In the genomic region with DNA sequence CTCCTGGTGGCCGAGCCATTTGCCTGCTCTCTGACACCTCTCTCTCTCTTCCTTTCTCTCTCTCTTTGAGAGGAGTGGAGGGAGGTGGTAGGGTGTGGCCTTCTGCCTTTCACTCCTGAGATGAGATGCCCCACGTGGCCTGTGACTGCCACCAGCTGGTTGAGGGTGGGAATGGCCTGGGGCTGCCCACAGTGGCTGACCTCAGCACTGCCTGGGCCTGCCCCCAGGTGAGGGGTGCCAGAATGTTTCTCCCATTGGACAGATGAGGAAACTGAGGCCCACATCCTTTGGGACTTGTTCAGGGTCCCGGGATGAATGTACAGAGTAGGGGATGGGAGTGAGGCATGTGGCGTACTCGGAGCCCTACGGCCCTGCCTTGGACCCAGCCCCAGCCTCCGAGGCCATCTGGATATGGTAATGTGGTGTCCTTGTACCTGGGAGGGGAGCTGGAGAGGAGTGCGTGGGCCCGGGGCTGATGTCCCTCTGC, we compare ENCODE assay signal across 6 cellular contexts. TPM values are rescaled to one million over a fixed set of nuclear protein-coding genes. Genes with fewer than 3 reads are reported as not detected.
DNase-seq lines count a peak whose midpoint lies in the region; ATAC-seq and TF ChIP-seq lines count a peak whose summit lies in the region.

No MANE protein-coding gene starts in this region.

- ATAC-seq in gastroesophageal sphincter (peak; percentile 72), GM19328 (IDR thresholded peaks at IDR 0.05; ENCODE audit: unreplicated experiment) (no peak)
- peak; percentile 73 for ATAC-seq in stimulated activated naive CD8-positive, alpha-beta T cell treated with anti-CD3 and anti-CD28 coated beads, Interleukin-15, Interleukin-2, amounts not matched to agents 100 U/mL and 50 U/mL, for 24 hours

- H3K4me1 ChIP-seq in HAP-1 (no peaks in the 10 kb centered on the region), gastroesophageal sphincter (no peaks in the 10 kb centered on the region)

- DNase-seq in AG10803 (ENCODE audit: low read depth) (no peak), HAP-1 (ENCODE audit: low spot score in 2 of 2) (peak; percentile 58 to 77), UCSD-AML1 (lab: John Stamatoyannopoulos, UW; ENCODE audit: unreplicated experiment) (peak; percentile 68)
- peak; percentile 62 for DNase-seq in stimulated activated naive CD8-positive, alpha-beta T cell treated with anti-CD3 and anti-CD28 coated beads, Interleukin-15, Interleukin-2, amounts not matched to agents 100 U/mL and 50 U/mL, for 24 hours

- no peaks in the 10 kb centered on the region for H3K27me3 ChIP-seq in HAP-1 (ENCODE audit: low read depth)
- peaks cover 5% of the 10 kb centered on the region for H3K27me3 ChIP-seq in gastroesophageal sphincter

- TF ChIP-seq POLR2A in gastroesophageal sphincter (IDR thresholded peaks at IDR 0.05) = no peak

- no peak overlapping the region for H3K4me3 ChIP-seq in AG10803 (ENCODE audit: low read length)
- no peak overlapping the region for H3K4me3 ChIP-seq in HAP-1
- H3K4me3 ChIP-seq in gastroesophageal sphincter = no peak overlapping the region

- TF ChIP-seq CTCF in AG10803 (conservative IDR thresholded peaks at IDR 0.05; ENCODE audit: low read length) (peak; percentile 36), gastroesophageal sphincter (IDR thresholded peaks at IDR 0.05) (peak in 2 of 4 experiments; percentile 61 to 78)

- in situ Hi-C loops in HAP-1 (cut with MboI; ENCODE audit: low sequenced_read_pairs) = no loop called here

- peak overlapping the region in 1 of 4 donors; percentile 18 for H3K27ac ChIP-seq in gastroesophageal sphincter

- WGBS in gastroesophageal sphincter (ENCODE audit: low coverage in 1 of 2), 2 donors = 74% methylated on average over 3 of the region's 9 CpGs; no CpG with 5 or more reads in 1 of the 2 donors

- H3K36me3 ChIP-seq in HAP-1 (replicated peaks) = peaks cover 14% of the 10 kb centered on the region
- H3K36me3 ChIP-seq in gastroesophageal sphincter = peaks cover 0 to 68% of the 10 kb centered on the region in 2 donors

- TF ChIP-seq EP300 in gastroesophageal sphincter (IDR thresholded peaks at IDR 0.05) = no peak

- H3K9me3 ChIP-seq in HAP-1 (no peaks in the 10 kb centered on the region), gastroesophageal sphincter (no peaks in the 10 kb centered on the region)

RNA-seq across cellular contexts. Expression of gene C1orf167, which starts 12.7 kb away (rescaled TPM):
- 1 to 10 TPM in 2 of 4 donors, under 1 TPM in 2; 0.35 to 1.4 (median 0.75) TPM for total RNA-seq in gastroesophageal sphincter

RNA-seq across cellular contexts. Expression of gene AGTRAP, which starts 13.3 kb away (rescaled TPM):
- 10 to 100 TPM; 32.2 to 56.4 (median 40.5) TPM for total RNA-seq in gastroesophageal sphincter

RNA-seq across cellular contexts. Expression of gene MTHFR, which starts 56.5 kb away (rescaled TPM):
- 10 to 100 TPM; 18.6 to 46.7 (median 27.9) TPM for total RNA-seq in gastroesophageal sphincter

RNA-seq across cellular contexts. Expression of gene CLCN6, which starts 56.7 kb away (rescaled TPM):
- 10 to 100 TPM; 12.8 to 23.8 (median 18.3) TPM for total RNA-seq in gastroesophageal sphincter

RNA-seq across cellular contexts. Expression of gene DRAXIN, which starts 57.7 kb away (rescaled TPM):
- under 1 TPM in 3 of 4 donors, not detected in 1; 0.08 to 0.16 (median 0.12) TPM for total RNA-seq in gastroesophageal sphincter
